In the genomic region with DNA sequence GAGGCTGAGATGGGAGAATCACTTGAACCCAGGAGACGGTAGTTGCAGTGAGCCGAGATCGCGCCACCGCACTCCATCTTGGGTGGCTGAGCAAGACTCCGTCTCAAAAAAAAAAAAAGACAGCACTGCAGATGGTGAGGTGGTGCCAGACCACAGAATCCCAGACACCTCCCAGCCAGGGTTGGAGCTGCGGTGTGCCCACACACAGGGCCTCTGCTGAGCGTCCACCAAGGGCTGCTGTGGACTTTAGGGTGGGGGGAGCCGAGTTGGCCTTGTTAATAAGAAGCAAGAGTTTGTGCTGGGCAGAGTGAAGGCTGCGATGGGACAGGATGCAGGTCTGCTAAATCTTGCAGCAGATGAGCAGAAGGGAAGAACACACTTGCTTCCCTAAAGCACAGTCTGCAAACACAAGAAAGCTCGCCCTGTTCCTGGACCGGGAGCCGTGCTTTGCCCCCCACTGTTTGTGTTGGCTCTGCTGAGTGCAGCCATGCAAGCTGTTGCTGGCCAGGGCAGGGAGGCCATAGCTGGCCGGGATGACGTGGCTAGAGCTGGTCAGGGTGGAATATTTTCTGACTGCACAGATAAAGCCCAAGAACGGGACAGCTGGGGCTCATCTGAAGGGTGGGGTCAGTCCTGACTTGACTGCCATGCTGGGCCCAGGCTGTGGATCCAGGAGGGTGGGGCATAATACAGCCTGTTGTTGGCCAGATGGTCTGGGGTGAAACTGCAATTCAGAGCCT, we compare ENCODE assay signal across 1 cellular context.
TF ChIP-seq lines count a peak whose summit lies in the region.

No MANE protein-coding gene starts in this region.

TF ChIP-seq in IMR-90, 13 proteins besides CTCF, POLR2A, EP300 and RAD21:
- TF ChIP-seq, protein P1, sequence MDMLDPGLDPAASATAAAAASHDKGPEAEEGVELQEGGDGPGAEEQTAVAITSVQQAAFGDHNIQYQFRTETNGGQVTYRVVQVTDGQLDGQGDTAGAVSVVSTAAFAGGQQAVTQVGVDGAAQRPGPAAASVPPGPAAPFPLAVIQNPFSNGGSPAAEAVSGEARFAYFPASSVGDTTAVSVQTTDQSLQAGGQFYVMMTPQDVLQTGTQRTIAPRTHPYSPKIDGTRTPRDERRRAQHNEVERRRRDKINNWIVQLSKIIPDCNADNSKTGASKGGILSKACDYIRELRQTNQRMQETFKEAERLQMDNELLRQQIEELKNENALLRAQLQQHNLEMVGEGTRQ (IDR thresholded peaks at IDR 0.05; ENCODE audit: low read depth, low read length), result no peak
- no peak for TF ChIP-seq CHD1 (IDR thresholded peaks at IDR 0.05; ENCODE audit: low read depth, low read length)
- TF ChIP-seq RCOR1 (IDR thresholded peaks at IDR 0.05; ENCODE audit: insufficient replicate concordance, low read length), result no peak
- TF ChIP-seq BHLHE40 (IDR thresholded peaks at IDR 0.05; ENCODE audit: low read depth, low read length), result no peak
- no peak for TF ChIP-seq CEBPB (IDR thresholded peaks at IDR 0.05; ENCODE audit: low read depth, low read length)
- no peak for TF ChIP-seq MAZ (IDR thresholded peaks at IDR 0.05; ENCODE audit: borderline replicate concordance, low read depth, low read length)
- TF ChIP-seq FOS (IDR thresholded peaks at IDR 0.05; ENCODE audit: low read depth, low read length), result no peak
- TF ChIP-seq ELK1 (IDR thresholded peaks at IDR 0.05; ENCODE audit: borderline replicate concordance, low read depth, low read length), result no peak
- no peak for TF ChIP-seq MAFK (IDR thresholded peaks at IDR 0.05; ENCODE audit: low read depth, low read length)
